Comparison of ENCODE assay signal across 5 cellular contexts in genomic region chr22:37955825-37956397, GRCh38. TPM values are rescaled to one million over a fixed set of nuclear protein-coding genes. Genes with fewer than 3 reads are reported as not detected.
"Had no signal": no experiment of that assay in that cellular context is flagged by ENCODE, and none has a peak within 500 bp of the region (broad histone marks: within the 10 kb centered on the region; RNA-seq: fewer than 3 reads in every experiment).

No MANE protein-coding gene starts in this region.

RNA-seq across cellular contexts. Expression of gene C22orf23, which starts 2.5 kb away (rescaled TPM):
- total RNA-seq: HT-29 had no signal
- polyA plus RNA-seq: IgD-negative memory B cell had no signal

RNA-seq across cellular contexts. Expression of gene SOX10, which starts 28.4 kb away (rescaled TPM):
- total RNA-seq: HT-29, HT1080, IMR-90, K562 had no signal
- polyA plus RNA-seq: IgD-negative memory B cell, IMR-90, K562 had no signal
